Comparison of ENCODE assay signal across 8 cellular contexts in genomic region chr5:127934791-127935256, GRCh38.
A peak's percentile ranks its signal among the peaks of the same experiment; 100 is the strongest.
DNase-seq lines count a peak whose midpoint lies in the region; ATAC-seq lines count a peak whose summit lies in the region.

No MANE protein-coding gene starts in this region.

- no peak for ATAC-seq in GM21717 (IDR thresholded peaks at IDR 0.05; ENCODE audit: unreplicated experiment)

- intact Hi-C loops in head of caudate nucleus (cut with DNase I), result no loop called here

- DNase-seq in COR-L47 (lab: John Stamatoyannopoulos, UW), result peak; percentile 91
- peak; percentile 40 for DNase-seq in NCI-H1092 (lab: John Stamatoyannopoulos, UW)
- peak; percentile 45 for DNase-seq in T1000 (lab: John Stamatoyannopoulos, UW)
- peak; percentile 99 for DNase-seq in kidney tubule cell (ENCODE audit: low spot score)
- no peak for DNase-seq in effector CD4-positive, alpha-beta T cell
- no peak for DNase-seq in head of caudate nucleus
- DNase-seq in T-helper 9 cell, result no peak

Comparison
In these comparisons a context has a peak if more than half of its experiments do, and no peak if none do; other contexts are left out.
1. DNase-seq: peak in COR-L47 (single experiment), NCI-H1092 (single experiment), T1000 (single experiment) and kidney tubule cell (single experiment); none in effector CD4-positive, alpha-beta T cell (single experiment), head of caudate nucleus (0 of 42) and T-helper 9 cell (single experiment).